Comparison of ENCODE assay signal across 9 cellular contexts in the genomic region with DNA sequence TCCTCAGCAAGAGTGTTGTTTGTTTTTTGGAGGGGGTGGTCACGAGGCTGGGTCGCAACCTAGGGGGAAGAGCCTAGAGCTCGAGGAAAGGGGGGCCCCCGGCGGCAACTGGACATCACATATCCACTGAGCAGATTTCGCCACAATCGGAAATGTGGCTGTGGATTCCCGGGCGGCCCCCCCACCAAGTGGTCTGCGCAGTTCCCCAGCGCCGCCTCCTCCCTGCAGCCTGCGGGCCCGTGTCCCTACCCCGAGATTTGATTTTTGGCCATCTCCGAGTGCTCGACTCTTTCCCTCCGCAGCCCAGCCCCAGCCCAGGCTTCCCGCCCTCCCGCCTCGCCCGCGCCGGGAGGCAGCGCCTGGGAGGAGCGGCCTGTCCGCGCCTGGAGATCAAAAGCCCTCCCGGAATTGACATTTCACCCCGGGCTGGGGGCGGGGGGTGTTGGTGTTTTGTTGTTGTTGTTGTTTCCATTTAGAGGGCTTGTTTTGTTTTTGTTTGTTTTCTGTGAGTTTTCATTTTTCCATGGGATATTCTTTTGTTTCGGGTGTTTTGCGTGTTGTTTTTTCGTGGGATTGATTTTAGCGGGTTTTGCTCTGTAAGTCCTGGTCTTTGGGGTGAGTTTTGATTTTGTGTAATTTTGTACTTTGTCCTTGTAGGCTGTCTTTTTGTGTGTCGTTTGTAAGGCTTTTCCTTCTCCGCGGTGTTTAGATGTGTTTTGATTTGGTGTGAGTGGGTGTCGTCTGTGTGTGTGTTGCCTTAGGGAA. TPM values are rescaled to one million over a fixed set of nuclear protein-coding genes. Genes with fewer than 3 reads are reported as not detected.
DNase-seq lines count a peak whose midpoint lies in the region; ATAC-seq, FAIRE-seq and TF ChIP-seq lines count a peak whose summit lies in the region.
"Had no signal": no experiment of that assay in that cellular context is flagged by ENCODE, and none has a peak within 500 bp of the region (broad histone marks: within the 10 kb centered on the region; RNA-seq: fewer than 3 reads in every experiment).

No MANE protein-coding gene starts in this region.

- H4K91ac ChIP-seq in neuronal stem cell (ENCODE audit: low read depth, low read length, poor library complexity): no peak overlapping the region

- H3K9ac ChIP-seq in neuronal stem cell (ENCODE audit: low read depth, low read length, poor library complexity): no peak overlapping the region

- no peak overlapping the region for H4K8ac ChIP-seq in neuronal stem cell (ENCODE audit: low read depth, low read length)

- H2AK5ac ChIP-seq in neuronal stem cell (ENCODE audit: low read depth, low read length): no peak overlapping the region

- no peak overlapping the region for H2BK12ac ChIP-seq in neuronal stem cell (ENCODE audit: low read length)

- FAIRE-seq in bronchial epithelial cell (lab: Jason Lieb, UNC) (no peak), H54 (lab: Jason Lieb, UNC) (no peak)
- FAIRE-seq: A204.1 had no signal

- no peak overlapping the region for H3K4me3 ChIP-seq in bronchial epithelial cell (ENCODE audit: low read depth, low read length)
- peak overlapping the region in 1 of 2 donors; percentile 59 for H3K4me3 ChIP-seq in neuronal stem cell (ENCODE audit: low read length in 2 of 2)
- peak overlapping the region in 2 of 4 donors; percentile 0 to 89 for H3K4me3 ChIP-seq in gastrocnemius medialis

- H3K79me1 ChIP-seq in neuronal stem cell (ENCODE audit: low read depth, low read length): peaks cover 2% of the 10 kb centered on the region

- no peak overlapping the region for H2BK5ac ChIP-seq in neuronal stem cell (ENCODE audit: low read length)

- no peak overlapping the region for H3K14ac ChIP-seq in neuronal stem cell (ENCODE audit: low read length)

- TF ChIP-seq POLR2A in H54 (IDR thresholded peaks at IDR 0.05; ENCODE audit: low read depth, low read length) (no peak), gastrocnemius medialis (IDR thresholded peaks at IDR 0.05) (no peak)

- in situ Hi-C loops in gastrocnemius medialis (cut with MboI; ENCODE audit: low sequenced_read_pairs in 4 of 4): no loop called here

- H3K4me2 ChIP-seq in neuronal stem cell (ENCODE audit: insufficient read depth, low read length, poor library complexity, severe bottlenecking): peak overlapping the region; percentile 47

- peaks cover 17 to 18% of the 10 kb centered on the region in 2 donors for H3K4me1 ChIP-seq in neuronal stem cell (ENCODE audit: control insufficient read depth in 2 of 2, insufficient read depth in 1 of 2, low read depth in 1 of 2, low read length in 2 of 2)
- H3K4me1 ChIP-seq in gastrocnemius medialis: peaks cover 25 to 26% of the 10 kb centered on the region in 2 donors

- H3K27me3 ChIP-seq in bronchial epithelial cell (ENCODE audit: control insufficient read depth, insufficient read depth, low read length) (peaks cover 87% of the 10 kb centered on the region), neuronal stem cell (ENCODE audit: control insufficient read depth in 3 of 3, insufficient read depth in 3 of 3, low read depth in 1 of 3, low read length in 3 of 3) (peaks cover 0 to 89% (median 40%) of the 10 kb centered on the region in 3 experiments), gastrocnemius medialis (peaks cover 97 to 100% (median 99%) of the 10 kb centered on the region in 3 donors)

- H3K36me3 ChIP-seq in bronchial epithelial cell (ENCODE audit: control insufficient read depth, insufficient read depth, low read length): no peaks in the 10 kb centered on the region
- no peaks in the 10 kb centered on the region for H3K36me3 ChIP-seq in neuronal stem cell (replicated peaks in 1 of 2; ENCODE audit: control insufficient read depth in 2 of 2, insufficient read depth in 2 of 2, low read length in 2 of 2)
- H3K36me3 ChIP-seq in gastrocnemius medialis: no peaks in the 10 kb centered on the region

- TF ChIP-seq CTCF in bronchial epithelial cell (IDR thresholded peaks at IDR 0.05; ENCODE audit: insufficient read depth, low read length, severe bottlenecking) (no peak), gastrocnemius medialis (IDR thresholded peaks at IDR 0.05 in 4 of 5, conservative IDR thresholded peaks at IDR 0.05 in 1 of 5) (no peak)

- intact Hi-C loops in gastrocnemius medialis (cut with DNase I; ENCODE audit: low total_unique reads): no loop called here

- peaks cover 0 to 5% of the 10 kb centered on the region in 2 donors for H3K9me3 ChIP-seq in neuronal stem cell (replicated peaks in 1 of 2; ENCODE audit: control insufficient read depth in 2 of 2, insufficient read depth in 1 of 2, low read depth in 1 of 2, low read length in 2 of 2)
- H3K9me3 ChIP-seq in gastrocnemius medialis: no peaks in the 10 kb centered on the region

- H3K4ac ChIP-seq in neuronal stem cell (ENCODE audit: low read length): no peak overlapping the region

- DNase-seq in DMS153 (lab: John Stamatoyannopoulos, UW): peak; percentile 15
- no peak for DNase-seq in DMS153 treated with DMSO at 0.1 percent for 48 hours (lab: John Stamatoyannopoulos, UW; ENCODE audit: unreplicated experiment)
- peak; percentile 50 for DNase-seq in NAMALWA (ENCODE audit: low spot score)
- DNase-seq in bronchial epithelial cell (ENCODE audit: low read depth): peak; percentile 10
- no peak for DNase-seq in neuronal stem cell (ENCODE audit: low spot score)
- no peak for DNase-seq in H54 (ENCODE audit: insufficient read length, low spot score)
- no peak for DNase-seq in gastrocnemius medialis
- no peak for DNase-seq in hippocampal formation (lab: John Stamatoyannopoulos, UW)

- H3K27ac ChIP-seq in neuronal stem cell (replicated peaks; ENCODE audit: low read length) (no peak overlapping the region), gastrocnemius medialis (no peak overlapping the region)

- ATAC-seq in gastrocnemius medialis: no peak

- peak overlapping the region; percentile 97 for H2AFZ ChIP-seq in neuronal stem cell (ENCODE audit: low read length)

- no peak overlapping the region for H2BK120ac ChIP-seq in neuronal stem cell (ENCODE audit: low read depth, low read length)

- WGBS in neuronal stem cell (ENCODE audit: extremely low coverage in 2 of 2, insufficient read length in 2 of 2, insufficient replicate concordance in 1 of 2), 2 donors: no CpG with 5 or more reads among the region's 39 CpGs

- H2BK15ac ChIP-seq in neuronal stem cell (ENCODE audit: low read length): no peak overlapping the region

- no peak overlapping the region for H3K18ac ChIP-seq in neuronal stem cell (ENCODE audit: low read length)

- no peak overlapping the region for H3K23ac ChIP-seq in neuronal stem cell (ENCODE audit: low read depth, low read length, poor library complexity)

RNA-seq across cellular contexts. Expression of gene PAX5, which starts 1.6 kb away (rescaled TPM):
- total RNA-seq in bronchial epithelial cell (not detected in 2 replicates), gastrocnemius medialis (under 1 TPM in 1 of 4 donors, not detected in 3; 0.19 TPM)
- polyA plus RNA-seq in neuronal stem cell (2013, experiment 1 of 2): not detected
- polyA plus RNA-seq in neuronal stem cell (2013, experiment 2 of 2): under 0.01 TPM

Comparison
In these comparisons a context has a peak if more than half of its experiments do, and no peak if none do; other contexts are left out.
1. DNase-seq: peak in DMS153 (single experiment), NAMALWA (single experiment) and bronchial epithelial cell (single experiment); none in DMS153 treated with DMSO at 0.1 percent for 48 hours (single experiment), neuronal stem cell (single experiment), H54 (single experiment), gastrocnemius medialis (0 of 2) and hippocampal formation (0 of 2).